15 cellular contexts compared by ENCODE assay signal in genomic region chr1:235703516-235703915, GRCh38. TPM values are rescaled to one million over a fixed set of nuclear protein-coding genes. Genes with fewer than 3 reads are reported as not detected.
DNase-seq lines count a peak whose midpoint lies in the region; ATAC-seq and TF ChIP-seq lines count a peak whose summit lies in the region.
"Had no signal": no experiment of that assay in that cellular context is flagged by ENCODE, and none has a peak within 500 bp of the region (broad histone marks: within the 10 kb centered on the region; RNA-seq: fewer than 3 reads in every experiment).

No MANE protein-coding gene starts in this region.

- BruUV-seq in IMR-90 (replicated peaks; lab: Mats Ljungman, UMichigan) (no TSS peak), mammary epithelial cell (replicated peaks; lab: Mats Ljungman, UMichigan) (no TSS peak)

- H3K23ac ChIP-seq in IMR-90 (ENCODE audit: low read depth, low read length) = no peak overlapping the region

- CTCF ChIA-PET in IMR-90 (lab: Yijun Ruan, JAX) (interaction anchor here (1.6 kb wide), 1 partner anchor 119 kb away, joined by 3 read pairs; no protein-coding TSS in a partner anchor), mammary epithelial cell (lab: Charles Lee; ENCODE audit: low non-redundant PET) (no interaction called here)

- H3K14ac ChIP-seq in IMR-90 (replicated peaks; ENCODE audit: low read depth, low read length) = peak overlapping the region; percentile 74; the same call in 1 of the 2 replicates

- H3K4me3 ChIP-seq in AG10803 (ENCODE audit: low read length) = no peak overlapping the region
- H3K4me3 ChIP-seq in IMR-90 (ENCODE audit: insufficient read depth, low read depth, low read length) = no peak overlapping the region
- no peak overlapping the region for H3K4me3 ChIP-seq in mammary epithelial cell (replicated peaks in 1 of 3; ENCODE audit: insufficient read depth in 1 of 3, low read depth in 2 of 3, low read length in 3 of 3)
- H3K4me3 ChIP-seq in upper lobe of right lung = no peak overlapping the region
- H3K4me3 ChIP-seq: colonic mucosa, tibial artery had no signal

- H3K4me2 ChIP-seq in IMR-90 (ENCODE audit: low read depth, low read length) (no peak overlapping the region), mammary epithelial cell (ENCODE audit: insufficient read depth, low read depth, low read length) (no peak overlapping the region)

- 0 out of 2 replicates have a peak, but pooled peaks cover 3% of the 10 kb centered on the region for H3K9me1 ChIP-seq in IMR-90 (ENCODE audit: insufficient read depth, low read length)

- no peak overlapping the region for H4K5ac ChIP-seq in IMR-90 (ENCODE audit: low read depth, low read length)

- no peak overlapping the region for H2BK15ac ChIP-seq in IMR-90 (ENCODE audit: low read depth, low read length)

- no peaks in the 10 kb centered on the region for H3K9me3 ChIP-seq in IMR-90 (ENCODE audit: control insufficient read depth, insufficient read depth, low read length)
- H3K9me3 ChIP-seq in mammary epithelial cell (replicated peaks; ENCODE audit: insufficient read depth, low read length) = no peaks in the 10 kb centered on the region
- no peaks in the 10 kb centered on the region for H3K9me3 ChIP-seq in upper lobe of right lung
- H3K9me3 ChIP-seq: colonic mucosa, tibial artery had no signal

- no peak overlapping the region for H3K18ac ChIP-seq in IMR-90 (ENCODE audit: low read depth, low read length)

- no peak overlapping the region for H3K27ac ChIP-seq in IMR-90 (ENCODE audit: insufficient read depth, low read length)
- H3K27ac ChIP-seq in mammary epithelial cell (ENCODE audit: insufficient read depth, low read depth, low read length) = no peak overlapping the region
- no peak overlapping the region for H3K27ac ChIP-seq in upper lobe of right lung
- H3K27ac ChIP-seq: C4-2B, colonic mucosa, tibial artery, WERI-Rb-1 had no signal

- 71% methylated on average over 1 of the region's 2 CpGs; no CpG with 5 or more reads in 1 of the 2 experiments for WGBS in IMR-90 (ENCODE audit: extremely low coverage in 2 of 2, insufficient read length in 1 of 2), 2 experiments
- 79% methylated on average over 2 of the region's 2 CpGs for WGBS in mammary epithelial cell (ENCODE audit: low coverage, missing lambda C conversion rate)

- H2BK20ac ChIP-seq in IMR-90 (ENCODE audit: low read depth, low read length) = no peak overlapping the region

- ATAC-seq in IMR-90 (ENCODE audit: low read depth) (peak; percentile 62), upper lobe of right lung (no peak), HG02623 (IDR thresholded peaks at IDR 0.05; ENCODE audit: unreplicated experiment) (no peak)

- no peak overlapping the region for H4K91ac ChIP-seq in IMR-90 (ENCODE audit: insufficient read depth, low read depth, low read length)

- H4K8ac ChIP-seq in IMR-90 (ENCODE audit: low read depth in 2 of 2, low read length in 2 of 2) = 0 out of 4 replicates have a peak overlapping the region, but pooled peaks of 1 of the 2 experiments have one; percentile 26

- POLR2A ChIA-PET in IMR-90 (lab: Charles Lee; ENCODE audit: unreplicated experiment) = no interaction called here

- peaks cover 3% of the 10 kb centered on the region for H3K4me1 ChIP-seq in IMR-90 (ENCODE audit: control insufficient read depth, insufficient read depth, low read length)
- peaks cover 8% of the 10 kb centered on the region for H3K4me1 ChIP-seq in mammary epithelial cell (ENCODE audit: insufficient read depth, low read length)
- no peaks in the 10 kb centered on the region for H3K4me1 ChIP-seq in upper lobe of right lung
- H3K4me1 ChIP-seq: colonic mucosa, tibial artery had no signal

- H2AFZ ChIP-seq in IMR-90 (replicated peaks; ENCODE audit: low read length, poor library complexity) (no peak overlapping the region), mammary epithelial cell (ENCODE audit: low read depth, low read length) (peak overlapping the region; percentile 31)

- dilution Hi-C loops in IMR-90 (cut with HindIII; ENCODE audit: low sequenced_read_pairs, unreplicated experiment) = no loop called here
- dilution Hi-C loops in mammary epithelial cell (cut with HindIII; ENCODE audit: low sequenced_read_pairs) = no loop called here

- H2AK5ac ChIP-seq in IMR-90 (ENCODE audit: low read depth, low read length) = no peak overlapping the region

- H3K79me2 ChIP-seq in mammary epithelial cell (ENCODE audit: insufficient read depth, low read length) = no peaks in the 10 kb centered on the region

- no peaks in the 10 kb centered on the region for H3K79me1 ChIP-seq in IMR-90 (ENCODE audit: low read depth in 1 of 2, low read length in 2 of 2)

- no peak for TF ChIP-seq POLR2A in IMR-90 (IDR thresholded peaks at IDR 0.05; ENCODE audit: low read depth, low read length)

- TF ChIP-seq CTCF in AG10803 (conservative IDR thresholded peaks at IDR 0.05; ENCODE audit: low read length) (no peak), IMR-90 (conservative IDR thresholded peaks at IDR 0.05; ENCODE audit: low read depth, low read length) (no peak), mammary epithelial cell (conservative IDR thresholded peaks at IDR 0.05 in 1 of 2, IDR thresholded peaks at IDR 0.05 in 1 of 2; ENCODE audit: extremely low read depth in 1 of 2, insufficient read depth in 1 of 2, low read depth in 1 of 2, low read length in 2 of 2) (no peak), upper lobe of right lung (IDR thresholded peaks at IDR 0.05) (no peak)

- no peaks in the 10 kb centered on the region for H3K27me3 ChIP-seq in IMR-90 (ENCODE audit: control insufficient read depth, insufficient read depth, low read length)
- H3K27me3 ChIP-seq in mammary epithelial cell (ENCODE audit: insufficient read depth, low read length) = no peaks in the 10 kb centered on the region
- no peaks in the 10 kb centered on the region for H3K27me3 ChIP-seq in upper lobe of right lung
- H3K27me3 ChIP-seq: colonic mucosa, tibial artery had no signal

- H3K36me3 ChIP-seq in IMR-90 (ENCODE audit: control insufficient read depth, insufficient read depth, low read length) (peaks cover 2% of the 10 kb centered on the region; the same call in 1 of the 2 replicates), mammary epithelial cell (ENCODE audit: insufficient read depth, low read length) (peaks cover 10% of the 10 kb centered on the region), upper lobe of right lung (peaks cover 90% of the 10 kb centered on the region)
- H3K36me3 ChIP-seq: colonic mucosa, WERI-Rb-1 had no signal

- H3K9ac ChIP-seq in IMR-90 (ENCODE audit: low read depth, low read length) = no peak overlapping the region
- H3K9ac ChIP-seq in mammary epithelial cell (ENCODE audit: insufficient read depth, low read length) = no peak overlapping the region

- H2AK9ac ChIP-seq in IMR-90 (replicated peaks; ENCODE audit: low read depth, low read length, poor library complexity) = no peak overlapping the region

- DNase-seq in AG10803 (ENCODE audit: low read depth) = peak; percentile 65
- peak; percentile 70 for DNase-seq in IMR-90
- DNase-seq in mammary epithelial cell = peak; percentile 69
- DNase-seq in iris pigment epithelial cell (ENCODE audit: low read depth) = peak; percentile 74
- no peak for DNase-seq in occipital lobe (lab: John Stamatoyannopoulos, UW)
- DNase-seq in upper lobe of right lung = no peak
- no peak for DNase-seq in stimulated activated CD4-positive, alpha-beta T cell treated with anti-CD3 and anti-CD28 coated beads, Interleukin-1b, Interleukin-23, amount 100 ng/mL, for 48 hours
- DNase-seq: colonic mucosa, DND-41, islet precursor cell, tibial artery, WERI-Rb-1 had no signal

- H2BK120ac ChIP-seq in IMR-90 (ENCODE audit: low read depth, low read length) = no peak overlapping the region

- no peak overlapping the region for H2BK5ac ChIP-seq in IMR-90 (ENCODE audit: low read depth, low read length, poor library complexity, severe bottlenecking)

- H4K20me1 ChIP-seq in IMR-90 (ENCODE audit: insufficient read depth, low read length) (no peaks in the 10 kb centered on the region), mammary epithelial cell (ENCODE audit: insufficient read depth, low read length) (peaks cover 3% of the 10 kb centered on the region)

- in situ Hi-C loops in IMR-90 (cut with MboI; ENCODE audit: low sequenced_read_pairs) (no loop called here), mammary epithelial cell (cut with MboI; ENCODE audit: low sequenced_read_pairs in 2 of 2) (no loop called here)

- TF ChIP-seq RAD21 in IMR-90 (IDR thresholded peaks at IDR 0.05; ENCODE audit: low read length) = no peak

- no peak overlapping the region for H3K56ac ChIP-seq in IMR-90 (ENCODE audit: extremely low read depth, insufficient read depth, low read length)

- intact Hi-C loops in IMR-90 (cut with micrococcal nuclease) (no loop called here), mammary epithelial cell (cut with micrococcal nuclease) (loop anchor here (10.0 kb wide), 1 partner anchor 271 kb away; no protein-coding TSS in a partner anchor), upper lobe of right lung (cut with DNase I) (no loop called here)

- H3K4ac ChIP-seq in IMR-90 (ENCODE audit: low read depth, low read length) = no peak overlapping the region

TF ChIP-seq in IMR-90, 13 proteins besides CTCF, POLR2A, EP300 and RAD21 (continues in another document):
- TF ChIP-seq RCOR1 (IDR thresholded peaks at IDR 0.05; ENCODE audit: insufficient replicate concordance, low read length) = no peak
- TF ChIP-seq, protein P1, sequence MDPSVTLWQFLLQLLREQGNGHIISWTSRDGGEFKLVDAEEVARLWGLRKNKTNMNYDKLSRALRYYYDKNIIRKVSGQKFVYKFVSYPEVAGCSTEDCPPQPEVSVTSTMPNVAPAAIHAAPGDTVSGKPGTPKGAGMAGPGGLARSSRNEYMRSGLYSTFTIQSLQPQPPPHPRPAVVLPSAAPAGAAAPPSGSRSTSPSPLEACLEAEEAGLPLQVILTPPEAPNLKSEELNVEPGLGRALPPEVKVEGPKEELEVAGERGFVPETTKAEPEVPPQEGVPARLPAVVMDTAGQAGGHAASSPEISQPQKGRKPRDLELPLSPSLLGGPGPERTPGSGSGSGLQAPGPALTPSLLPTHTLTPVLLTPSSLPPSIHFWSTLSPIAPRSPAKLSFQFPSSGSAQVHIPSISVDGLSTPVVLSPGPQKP (IDR thresholded peaks at IDR 0.05; ENCODE audit: borderline replicate concordance, low read depth, low read length) = no peak
- TF ChIP-seq MAFK (IDR thresholded peaks at IDR 0.05; ENCODE audit: low read depth, low read length) = no peak
- TF ChIP-seq NFE2L2 (IDR thresholded peaks at IDR 0.05; ENCODE audit: low read depth, low read length) = no peak
- TF ChIP-seq SMC3 (IDR thresholded peaks at IDR 0.05; ENCODE audit: low read depth, low read length) = no peak
- no peak for TF ChIP-seq MAZ (IDR thresholded peaks at IDR 0.05; ENCODE audit: borderline replicate concordance, low read depth, low read length)

RNA-seq across cellular contexts. Expression of gene GNG4, which starts 53.9 kb away (rescaled TPM):
- total RNA-seq in IMR-90 (2012; rRNA removed) (0.18 and 0.28 TPM in 2 replicates), mammary epithelial cell (under 1 TPM in 1 of 2 donors, not detected in 1; 0.68 TPM), occipital lobe (31.5 TPM), upper lobe of right lung (not detected)
- polyA plus RNA-seq in IMR-90 (2012; rRNA removed) (0.29 and 0.33 TPM in 2 replicates), mammary epithelial cell (0.25 TPM)
- 0.21 and 0.23 TPM in 2 replicates for polyA plus RNA-seq in IMR-90 (2012; cell fraction: cytosol; rRNA removed)
- 0.02 and 0.08 TPM in 2 replicates for polyA plus RNA-seq in IMR-90 (2012; cell fraction: nucleus; rRNA removed; ENCODE audit: low replicate concordance)
- 5.8 TPM for polyA minus RNA-seq in mammary epithelial cell
- total RNA-seq: pulmonary artery endothelial cell had no signal

Comparison
In these comparisons a context has a peak if more than half of its experiments do, and no peak if none do; other contexts are left out.
1. DNase-seq: peak in AG10803 (single experiment), IMR-90 (single experiment), mammary epithelial cell (single experiment) and iris pigment epithelial cell (single experiment); none in occipital lobe (single experiment), upper lobe of right lung (single experiment) and stimulated activated CD4-positive, alpha-beta T cell treated with anti-CD3 and anti-CD28 coated beads, Interleukin-1b, Interleukin-23, amount 100 ng/mL, for 48 hours (single experiment).
2. RNA of gene GNG4, which starts 53.9 kb away (total RNA-seq): 31.5 TPM in occipital lobe (single experiment); 0.68 TPM in mammary epithelial cell, 0.18 to 0.28 TPM in IMR-90 and not detected in upper lobe of right lung (single experiment); every median in the first group is over 10 times any median in the second.